22 cellular contexts compared by ENCODE assay signal in the genomic region with DNA sequence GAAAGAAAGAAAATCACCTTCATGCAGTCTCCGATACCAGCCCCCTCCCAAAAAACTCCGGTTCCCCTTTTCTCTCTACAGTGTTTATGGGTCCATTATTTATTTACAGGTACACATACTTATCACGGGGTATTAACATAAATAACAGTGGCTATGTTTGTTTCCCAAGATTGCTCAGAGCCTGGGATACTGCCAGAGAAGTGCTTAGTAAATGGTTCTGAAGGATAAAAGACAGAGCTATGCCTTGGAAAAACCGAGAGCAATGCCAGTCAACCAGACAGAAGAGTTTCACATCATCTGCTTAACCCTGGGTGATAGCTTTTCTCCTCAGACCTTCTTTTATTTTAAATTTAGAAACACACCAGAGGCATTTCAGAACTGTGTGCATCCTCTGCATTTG.
"Had no signal": no experiment of that assay in that cellular context is flagged by ENCODE, and none has a peak within 500 bp of the region (broad histone marks: within the 10 kb centered on the region; RNA-seq: fewer than 3 reads in every experiment).

No MANE protein-coding gene starts in this region.

- H3K4me3 ChIP-seq: K562, SJSA1, SK-N-MC had no signal

- DNase-seq: Kasumi-1, MV-4-11, NCI-H1048, NCI-H1105 treated with DMSO at 0.1 percent for 48 hours, NCI-H1417 treated with DMSO at 0.1 percent for 48 hours, NCI-H146, NCI-H1694 treated with DMSO at 0.1 percent for 48 hours, NCI-H1930, NCI-H2081, NCI-H2107, NCI-H2227 treated with DMSO at 0.1 percent for 48 hours, NCI-H524, NCI-H526 treated with DMSO at 0.1 percent for 48 hours, NCI-H774, Right ventricle myocardium superior, RPMI8226, SIG-M5 had no signal

- H3K36me3 ChIP-seq: SJSA1 had no signal

- H3K9me3 ChIP-seq: SJSA1 had no signal

- H3K27ac ChIP-seq: KMS-11, SJSA1, SK-N-MC had no signal

- H3K4me2 ChIP-seq: KMS-11 had no signal

- H3K27me3 ChIP-seq: SJSA1 had no signal

- H3K9ac ChIP-seq: KMS-11 had no signal

- ATAC-seq: HepG2, K562 had no signal
